19 cellular contexts compared by ENCODE assay signal in genomic region chr1:237084399-237085077, GRCh38.
"Had no signal": no experiment of that assay in that cellular context is flagged by ENCODE, and none has a peak within 500 bp of the region (broad histone marks: within the 10 kb centered on the region; RNA-seq: fewer than 3 reads in every experiment).

No MANE protein-coding gene starts in this region.

- H3K4me1 ChIP-seq: adrenal gland, ascending aorta, upper lobe of left lung had no signal

- ATAC-seq: activated CD4-positive, alpha-beta T cell treated with anti-CD3 and anti-CD28 coated beads for 36 hours; activated T-helper 17 cell treated with anti-CD3 and anti-CD28 coated beads, Interleukin-2, amount 50 U/mL, for 72 hours; gastroesophageal sphincter; mucosa of descending colon; stimulated activated naive CD8-positive, alpha-beta T cell treated with anti-CD3 and anti-CD28 coated beads, Interleukin-15, Interleukin-2, amounts not matched to agents 100 U/mL and 50 U/mL, for 24 hours had no signal

- H3K9me3 ChIP-seq: adrenal gland, ascending aorta, gastroesophageal sphincter, heart left ventricle, mucosa of descending colon, sigmoid colon, upper lobe of left lung had no signal

- H3K27ac ChIP-seq: adrenal gland, ascending aorta, brain microvascular endothelial cell, coronary artery, gastroesophageal sphincter, heart left ventricle, sigmoid colon, upper lobe of left lung had no signal

- DNase-seq: activated CD4-positive, alpha-beta T cell treated with anti-CD3 and anti-CD28 coated beads for 36 hours; activated CD4-positive, alpha-beta T cell treated with anti-CD3 and anti-CD28 coated beads, Interleukin-2, amount 50 U/mL, for 4 hours; activated CD8-positive, alpha-beta memory T cell treated with anti-CD3 and anti-CD28 coated beads for 24 hours; activated CD8-positive, alpha-beta memory T cell treated with anti-CD3 and anti-CD28 coated beads, Interleukin-2, amount 50 U/mL, for 4 hours; activated naive CD4-positive, alpha-beta T cell; activated T-cell treated with anti-CD3 and anti-CD28 coated beads, Interleukin-2, amount 50 U/mL, for 24 hours; adrenal gland; brain microvascular endothelial cell; heart left ventricle; mucosa of descending colon; posterior cingulate gyrus; sigmoid colon; stimulated activated CD4-positive, alpha-beta T cell treated with anti-CD3 and anti-CD28 coated beads, Interleukin-4, amount 100 ng/mL, for 24 hours; stimulated activated naive CD8-positive, alpha-beta T cell treated with anti-CD3 and anti-CD28 coated beads, Interleukin-15, Interleukin-2, amounts not matched to agents 100 U/mL and 50 U/mL, for 24 hours; upper lobe of left lung had no signal

- H3K4me3 ChIP-seq: adrenal gland, ascending aorta, coronary artery, gastroesophageal sphincter, heart left ventricle, mucosa of descending colon, sigmoid colon, upper lobe of left lung had no signal

- H3K27me3 ChIP-seq: adrenal gland, ascending aorta, brain microvascular endothelial cell, gastroesophageal sphincter, heart left ventricle, sigmoid colon, upper lobe of left lung had no signal

- H3K36me3 ChIP-seq: adrenal gland, ascending aorta, brain microvascular endothelial cell, gastroesophageal sphincter, sigmoid colon, upper lobe of left lung had no signal
